In the genomic region with DNA sequence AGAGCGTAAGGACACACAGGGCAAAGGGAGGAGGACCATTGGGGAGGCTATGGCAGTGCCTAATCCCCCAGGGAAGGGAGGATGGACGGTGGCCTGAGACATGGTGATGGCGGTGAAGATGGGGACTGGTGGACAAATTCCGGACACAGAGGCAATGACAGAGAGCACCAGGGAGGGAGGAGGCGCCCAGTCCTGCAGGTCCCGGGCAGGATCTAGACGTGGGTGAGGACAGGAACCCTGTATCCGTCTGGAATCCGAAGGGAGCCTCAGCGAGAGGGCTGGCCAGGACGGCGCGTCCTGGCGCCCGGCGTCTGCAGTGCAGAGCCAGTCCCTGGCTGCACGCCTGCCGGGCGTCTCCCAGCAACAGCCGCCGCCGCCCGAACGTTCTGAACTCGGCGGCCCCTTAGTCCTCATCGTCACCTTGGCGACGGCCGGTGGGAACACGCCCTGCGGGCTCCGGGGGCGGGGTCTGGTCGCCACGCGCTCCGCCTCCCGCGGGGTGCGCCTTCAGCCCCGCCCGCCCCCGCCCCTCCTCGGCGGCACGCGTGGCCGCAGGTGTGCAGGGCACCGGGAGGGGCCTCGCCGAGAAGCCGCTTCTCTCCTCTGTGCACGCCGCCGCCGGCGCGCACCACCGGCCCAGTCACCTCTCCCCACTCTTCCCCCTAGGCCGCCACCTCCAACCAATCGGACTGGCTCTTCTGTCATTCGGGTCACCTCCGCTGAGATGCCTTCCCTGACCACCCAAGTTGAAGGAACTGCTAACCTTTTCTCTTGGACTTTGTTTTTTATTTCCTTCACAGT, we compare ENCODE assay signal across 8 cellular contexts. TPM values are rescaled to one million over a fixed set of nuclear protein-coding genes. Genes with fewer than 3 reads are reported as not detected.
DNase-seq lines count a peak whose midpoint lies in the region; ATAC-seq and TF ChIP-seq lines count a peak whose summit lies in the region.

No MANE protein-coding gene starts in this region.

- peak overlapping the region; percentile 94 for H3K27ac ChIP-seq in left ventricle myocardium inferior (replicated peaks)
- H3K27ac ChIP-seq in upper lobe of left lung: peak overlapping the region; percentile 87 to 94 (median 94)

- DNase-seq in GM06990 (ENCODE audit: extremely low read depth, insufficient read length) (peak; percentile 91), NCI-H1105 (lab: John Stamatoyannopoulos, UW) (peak; percentile 89), T follicular helper cell (ENCODE audit: low read depth) (peak; percentile 85), adipocyte (ENCODE audit: low read depth) (peak; percentile 92), left ventricle myocardium inferior (peak; percentile 94), posterior vena cava (ENCODE audit: low spot score) (peak; percentile 98), upper lobe of left lung (peak; percentile 98 to 99)

- intact Hi-C loops in left ventricle myocardium inferior (cut with micrococcal nuclease): no loop called here
- intact Hi-C loops in posterior vena cava (cut with DNase I): no loop called here

- peak in 2 of 4 donors; percentile 52 to 71 for TF ChIP-seq POLR2A in upper lobe of left lung (IDR thresholded peaks at IDR 0.05)

- TF ChIP-seq CTCF in GM06990 (IDR thresholded peaks at IDR 0.05; ENCODE audit: insufficient read depth, low read length, poor library complexity, severe bottlenecking) (no peak), left ventricle myocardium inferior (IDR thresholded peaks at IDR 0.05; ENCODE audit: borderline replicate concordance) (peak; percentile 57), upper lobe of left lung (IDR thresholded peaks at IDR 0.05) (peak; percentile 6 to 79 (median 52))

- no peaks in the 10 kb centered on the region for H3K9me3 ChIP-seq in adipocyte (ENCODE audit: control insufficient read depth, low read length)
- no peaks in the 10 kb centered on the region for H3K9me3 ChIP-seq in left ventricle myocardium inferior (replicated peaks)
- no peaks in the 10 kb centered on the region for H3K9me3 ChIP-seq in upper lobe of left lung

- peaks cover 31% of the 10 kb centered on the region for H3K4me1 ChIP-seq in adipocyte (ENCODE audit: control insufficient read depth, insufficient read depth, low read length)
- H3K4me1 ChIP-seq in left ventricle myocardium inferior: peaks cover 81% of the 10 kb centered on the region
- peaks cover 48 to 66% (median 58%) of the 10 kb centered on the region in 4 donors for H3K4me1 ChIP-seq in upper lobe of left lung

- ATAC-seq in HG02610 (IDR thresholded peaks at IDR 0.05; ENCODE audit: unreplicated experiment) (peak; percentile 89), upper lobe of left lung (ENCODE audit: low FRiP score in 2 of 2) (peak; percentile 91 to 93)

- TF ChIP-seq EP300 in upper lobe of left lung (IDR thresholded peaks at IDR 0.05): peak in 3 of 4 donors; percentile 55 to 93 (median 70)

- H3K36me3 ChIP-seq in GM06990 (ENCODE audit: control insufficient read depth, insufficient read depth, low read length) (no peaks in the 10 kb centered on the region), adipocyte (ENCODE audit: control insufficient read depth, insufficient read depth, low read length, severe bottlenecking) (no peaks in the 10 kb centered on the region), left ventricle myocardium inferior (peaks cover 20% of the 10 kb centered on the region), upper lobe of left lung (no peaks in the 10 kb centered on the region)

- H3K4me3 ChIP-seq in GM06990 (replicated peaks; ENCODE audit: low read depth, low read length): peak overlapping the region; percentile 51
- peak overlapping the region; percentile 75 for H3K4me3 ChIP-seq in adipocyte (ENCODE audit: low read length)
- peak overlapping the region; percentile 61 for H3K4me3 ChIP-seq in left ventricle myocardium inferior
- peak overlapping the region; percentile 14 to 48 (median 37) for H3K4me3 ChIP-seq in upper lobe of left lung

- WGBS in upper lobe of left lung, 2 donors: 2 to 6% methylated on average over 29 to 42 of the region's 64 CpGs

- H3K27me3 ChIP-seq in GM06990 (replicated peaks; ENCODE audit: control insufficient read depth, insufficient read depth, low read length) (0 out of 2 replicates have a peak, but pooled peaks cover 2% of the 10 kb centered on the region), adipocyte (replicated peaks; ENCODE audit: control insufficient read depth, insufficient read depth, low read length) (no peaks in the 10 kb centered on the region), left ventricle myocardium inferior (ENCODE audit: low read depth) (no peaks in the 10 kb centered on the region), upper lobe of left lung (no peaks in the 10 kb centered on the region)

- peak overlapping the region; percentile 67 for H3K9ac ChIP-seq in adipocyte (ENCODE audit: low read length)

RNA-seq across cellular contexts. Expression of a gene that starts 11.6 kb away (rescaled TPM):
- total RNA-seq in left ventricle myocardium inferior (386 TPM), posterior vena cava (1 to 10 TPM in 1 of 2 donors, under 1 TPM in 1; 0.23 to 7.1 TPM), upper lobe of left lung (1 to 10 TPM in 1 of 6 donors, under 1 TPM in 2, not detected in 3; 0.07 to 1.2 (median 0.10) TPM)

RNA-seq across cellular contexts. Expression of a gene that starts 27.4 kb away (rescaled TPM):
- 12.1 TPM for total RNA-seq in left ventricle myocardium inferior
- total RNA-seq in posterior vena cava: 10 to 100 TPM; 23.5 to 61.4 TPM
- 100 to 1,000 TPM in 1 of 6 donors, 10 to 100 TPM in 5; 32.5 to 128 (median 82.4) TPM for total RNA-seq in upper lobe of left lung

Comparison
In these comparisons a context has a peak if more than half of its experiments do, and no peak if none do; other contexts are left out.
1. Peak in every context shown above with its lines: DNase-seq, ATAC-seq, H3K4me3 ChIP-seq and H3K27ac ChIP-seq.
2. RNA of a gene that starts 11.6 kb away (total RNA-seq): 386 TPM in left ventricle myocardium inferior (single experiment); 0.23 to 7.1 TPM in posterior vena cava and 0.07 to 1.2 TPM in upper lobe of left lung; every median in the first group is over 10 times any median in the second.